19 cellular contexts compared by ENCODE assay signal in the genomic region with DNA sequence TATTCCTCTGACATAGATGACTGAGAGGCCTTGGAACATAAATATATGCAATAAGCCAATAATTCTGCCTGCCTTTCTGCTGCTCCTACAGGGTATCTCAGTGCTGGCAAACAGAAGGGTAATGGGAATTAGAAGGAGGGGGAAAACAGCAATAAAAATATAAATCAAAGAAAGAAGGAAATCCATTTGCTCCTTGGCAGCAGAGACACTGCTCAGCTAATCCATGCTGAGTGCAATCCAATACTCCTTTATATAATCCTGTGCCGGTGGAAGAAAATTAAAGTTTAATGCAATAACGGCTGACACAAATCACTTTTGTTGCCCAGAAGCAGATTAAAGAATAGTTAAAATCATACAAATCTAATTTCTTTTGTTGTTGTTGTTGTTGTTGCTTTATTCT.
A peak's percentile ranks its signal among the peaks of the same experiment; 100 is the strongest.
DNase-seq lines count a peak whose midpoint lies in the region; ATAC-seq and TF ChIP-seq lines count a peak whose summit lies in the region.
"Had no signal": no experiment of that assay in that cellular context is flagged by ENCODE, and none has a peak within 500 bp of the region (broad histone marks: within the 10 kb centered on the region; RNA-seq: fewer than 3 reads in every experiment).

No MANE protein-coding gene starts in this region.

- no peak overlapping the region for H3K4me2 ChIP-seq in GM23338
- H3K4me2 ChIP-seq: BLaER1 treated with 17β-estradiol and CSF1 and Interleukin-3, amounts not matched to agents 10 nM and 100 nM had no signal

- H2AFZ ChIP-seq in GM23338, result peak overlapping the region; percentile 72; the same call in 1 of the 2 replicates

- H4K20me1 ChIP-seq in GM23338 (replicated peaks; ENCODE audit: insufficient read depth), result no peaks in the 10 kb centered on the region
- H4K20me1 ChIP-seq: BLaER1 treated with 17β-estradiol and CSF1 and Interleukin-3, amounts not matched to agents 10 nM and 100 nM had no signal

- H3F3A ChIP-seq in GM23338 (replicated peaks; ENCODE audit: low read depth), result no peaks in the 10 kb centered on the region

- H3K27ac Mint-ChIP-seq in GM23338 (no peak overlapping the region), nephron progenitor cell (peak overlapping the region; percentile 13)
- H3K27ac Mint-ChIP-seq: CD4-positive, alpha-beta memory T cell; T-cell had no signal

- no peaks in the 10 kb centered on the region for H3K36me3 Mint-ChIP-seq in GM23338 (ENCODE audit: low read depth)
- H3K36me3 Mint-ChIP-seq in nephron progenitor cell (ENCODE audit: low read depth), result no peaks in the 10 kb centered on the region
- no peaks in the 10 kb centered on the region for H3K36me3 Mint-ChIP-seq in activated T-cell treated with anti-CD3 and anti-CD28 coated beads, Interleukin-2, amount 50 U/mL, for 4 hours (ENCODE audit: insufficient read depth)
- H3K36me3 Mint-ChIP-seq: CD4-positive, alpha-beta memory T cell; T-cell had no signal

- H3K27me3 Mint-ChIP-seq in GM23338 (ENCODE audit: insufficient read depth, low read depth, poor library complexity) (no peaks in the 10 kb centered on the region), nephron progenitor cell (ENCODE audit: low read depth, poor library complexity) (no peaks in the 10 kb centered on the region)
- no peaks in the 10 kb centered on the region for H3K27me3 Mint-ChIP-seq in activated T-cell treated with anti-CD3 and anti-CD28 coated beads, Interleukin-2, amount 50 U/mL, for 4 hours (ENCODE audit: low read depth)
- H3K27me3 Mint-ChIP-seq: CD4-positive, alpha-beta memory T cell had no signal

- H3K9me2 ChIP-seq in GM23338 (ENCODE audit: insufficient read depth), result no peaks in the 10 kb centered on the region

- H3K79me2 ChIP-seq in GM23338 (replicated peaks; ENCODE audit: insufficient read depth), result no peaks in the 10 kb centered on the region

- H3K4me3 ChIP-seq in GM23338, result no peak overlapping the region
- peak overlapping the region; percentile 34; the same call in 1 of the 2 replicates for H3K4me3 ChIP-seq in WERI-Rb-1 (ENCODE audit: low read depth, low read length)
- H3K4me3 ChIP-seq: BLaER1 treated with 17β-estradiol and CSF1 and Interleukin-3, amounts not matched to agents 10 nM and 100 nM had no signal

- no peaks in the 10 kb centered on the region for H3K4me1 ChIP-seq in GM23338 (ENCODE audit: insufficient read depth)
- H3K4me1 ChIP-seq: BLaER1 treated with 17β-estradiol and CSF1 and Interleukin-3, amounts not matched to agents 10 nM and 100 nM had no signal

- H3K36me3 ChIP-seq in GM23338 (ENCODE audit: insufficient read depth), result no peaks in the 10 kb centered on the region
- H3K36me3 ChIP-seq in WERI-Rb-1, result no peaks in the 10 kb centered on the region
- H3K36me3 ChIP-seq: BLaER1 treated with 17β-estradiol and CSF1 and Interleukin-3, amounts not matched to agents 10 nM and 100 nM had no signal

- no peaks in the 10 kb centered on the region for H3K9me3 Mint-ChIP-seq in GM23338
- H3K9me3 Mint-ChIP-seq in nephron progenitor cell, result peaks cover 8% of the 10 kb centered on the region
- H3K9me3 Mint-ChIP-seq in activated T-cell treated with anti-CD3 and anti-CD28 coated beads, Interleukin-2, amount 50 U/mL, for 4 hours, result peaks cover 3% of the 10 kb centered on the region

- ATAC-seq in GM23338 (no peak), HG03196 (IDR thresholded peaks at IDR 0.05; ENCODE audit: unreplicated experiment) (no peak)
- ATAC-seq in activated T-cell treated with anti-CD3 and anti-CD28 coated beads, Interleukin-2, amount 50 U/mL, for 4 hours, result no peak
- ATAC-seq: T-cell had no signal

- H3K4me1 Mint-ChIP-seq in GM23338, result no peaks in the 10 kb centered on the region
- peaks cover 22% of the 10 kb centered on the region for H3K4me1 Mint-ChIP-seq in nephron progenitor cell
- no peaks in the 10 kb centered on the region for H3K4me1 Mint-ChIP-seq in activated T-cell treated with anti-CD3 and anti-CD28 coated beads, Interleukin-2, amount 50 U/mL, for 4 hours (ENCODE audit: low read depth)
- H3K4me1 Mint-ChIP-seq: CD4-positive, alpha-beta memory T cell; T-cell had no signal

- H3K27ac ChIP-seq in GM23338 (ENCODE audit: low read depth) (no peak overlapping the region), WERI-Rb-1 (peak overlapping the region; percentile 60)
- H3K27ac ChIP-seq: BLaER1 treated with 17β-estradiol and CSF1 and Interleukin-3, amounts not matched to agents 10 nM and 100 nM had no signal

- H3K27me3 ChIP-seq in GM23338 (ENCODE audit: insufficient read depth) (no peaks in the 10 kb centered on the region), WERI-Rb-1 (ENCODE audit: insufficient read depth, low read depth, severe bottlenecking) (no peaks in the 10 kb centered on the region)
- H3K27me3 ChIP-seq: BLaER1 treated with 17β-estradiol and CSF1 and Interleukin-3, amounts not matched to agents 10 nM and 100 nM had no signal

- H3K4me3 Mint-ChIP-seq in GM23338 (no peak overlapping the region), nephron progenitor cell (no peak overlapping the region)
- no peak overlapping the region for H3K4me3 Mint-ChIP-seq in activated T-cell treated with anti-CD3 and anti-CD28 coated beads, Interleukin-2, amount 50 U/mL, for 4 hours
- H3K4me3 Mint-ChIP-seq: CD4-positive, alpha-beta memory T cell; T-cell had no signal

- DNase-seq in GM23338 (ENCODE audit: low spot score) (no peak), NCI-H524 (lab: John Stamatoyannopoulos, UW) (peak; percentile 31 to 65), WERI-Rb-1 (peak; percentile 13), nephron progenitor cell (no peak), GDM1 (lab: John Stamatoyannopoulos, UW) (no peak)
- no peak for DNase-seq in activated T-cell treated with anti-CD3 and anti-CD28 coated beads, Interleukin-2, amount 50 U/mL, for 4 hours
- DNase-seq: 8988T; Calu3; CD4-positive, alpha-beta memory T cell; GF-D8; KG1; NCI-H1105; NCI-H146; NCI-H2029 treated with DMSO at 0.1 percent for 48 hours; NCI-H226; SIG-M5; T-cell had no signal

- TF ChIP-seq CTCF in GM23338 (conservative IDR thresholded peaks at IDR 0.05; ENCODE audit: low read depth in 2 of 2), result no peak
- TF ChIP-seq CTCF in WERI-Rb-1 (IDR thresholded peaks at IDR 0.05; ENCODE audit: low read depth, low read length), result no peak
- no peak for TF ChIP-seq CTCF in nephron progenitor cell (IDR thresholded peaks at IDR 0.05)

- H3K9me3 ChIP-seq in WERI-Rb-1 (ENCODE audit: severe bottlenecking), result peaks cover 2% of the 10 kb centered on the region
- H3K9me3 ChIP-seq: BLaER1 treated with 17β-estradiol and CSF1 and Interleukin-3, amounts not matched to agents 10 nM and 100 nM had no signal

TF ChIP-seq in GM23338, 12 proteins besides CTCF, POLR2A, EP300 and RAD21 (continues in another document):
- TF ChIP-seq CREB1 (CRISPR knock-in tag; IDR thresholded peaks at IDR 0.05; ENCODE audit: low read depth) (no peak), POLR2AphosphoS5 (IDR thresholded peaks at IDR 0.05; ENCODE audit: low read depth) (no peak), EZH2phosphoT487 (IDR thresholded peaks at IDR 0.05; ENCODE audit: unreplicated experiment) (no peak), NANOG (IDR thresholded peaks at IDR 0.05; ENCODE audit: borderline replicate concordance) (no peak)

Comparison
In these comparisons a context has a peak if more than half of its experiments do, and no peak if none do; other contexts are left out.
1. DNase-seq: peak in NCI-H524 (2 of 2) and WERI-Rb-1 (single experiment); none in GM23338 (single experiment), nephron progenitor cell (single experiment), activated T-cell treated with anti-CD3 and anti-CD28 coated beads, Interleukin-2, amount 50 U/mL, for 4 hours (single experiment) and GDM1 (single experiment).